20 cellular contexts compared by ENCODE assay signal in genomic region chr10:9097991-9098306, GRCh38.
A peak's percentile ranks its signal among the peaks of the same experiment; 100 is the strongest.
DNase-seq lines count a peak whose midpoint lies in the region; ATAC-seq and TF ChIP-seq lines count a peak whose summit lies in the region.
"Had no signal": no experiment of that assay in that cellular context is flagged by ENCODE, and none has a peak within 500 bp of the region (broad histone marks: within the 10 kb centered on the region; RNA-seq: fewer than 3 reads in every experiment).

No MANE protein-coding gene starts in this region.

- no peaks in the 10 kb centered on the region for H3K9me3 Mint-ChIP-seq in activated naive CD8-positive, alpha-beta T cell (ENCODE audit: low read depth)
- H3K9me3 Mint-ChIP-seq in activated naive CD8-positive, alpha-beta T cell treated with anti-CD3 and anti-CD28 coated beads for 36 hours: peaks cover 15% of the 10 kb centered on the region

- TF ChIP-seq CTCF in VCaP (conservative IDR thresholded peaks at IDR 0.05): no peak

- peaks cover 4% of the 10 kb centered on the region for H3K36me3 Mint-ChIP-seq in activated naive CD8-positive, alpha-beta T cell
- peaks cover 23% of the 10 kb centered on the region for H3K36me3 Mint-ChIP-seq in activated naive CD8-positive, alpha-beta T cell treated with anti-CD3 and anti-CD28 coated beads for 36 hours

- H3K27ac ChIP-seq in VCaP: peak overlapping the region; percentile 38; the same call in 1 of the 2 replicates
- H3K27ac ChIP-seq: GM23248, SJSA1 had no signal

- ATAC-seq in GM19463 (IDR thresholded peaks at IDR 0.05; ENCODE audit: unreplicated experiment): no peak
- ATAC-seq: GM12878, K562 had no signal

- H3K27ac Mint-ChIP-seq in activated naive CD8-positive, alpha-beta T cell: peak overlapping the region; percentile 62
- H3K27ac Mint-ChIP-seq in activated naive CD8-positive, alpha-beta T cell treated with anti-CD3 and anti-CD28 coated beads for 36 hours: no peak overlapping the region
- H3K27ac Mint-ChIP-seq: H9 had no signal

- no peak overlapping the region for H3K4me3 Mint-ChIP-seq in activated naive CD8-positive, alpha-beta T cell
- H3K4me3 Mint-ChIP-seq in activated naive CD8-positive, alpha-beta T cell treated with anti-CD3 and anti-CD28 coated beads for 36 hours: no peak overlapping the region
- H3K4me3 Mint-ChIP-seq: H9 had no signal

- peaks cover 44% of the 10 kb centered on the region for H3K4me1 Mint-ChIP-seq in activated naive CD8-positive, alpha-beta T cell (ENCODE audit: low read depth)
- H3K4me1 Mint-ChIP-seq in activated naive CD8-positive, alpha-beta T cell treated with anti-CD3 and anti-CD28 coated beads for 36 hours: peaks cover 28% of the 10 kb centered on the region

- no peak for DNase-seq in activated naive CD8-positive, alpha-beta T cell treated with anti-CD3 and anti-CD28 coated beads for 36 hours
- DNase-seq in iPS-NIHi7 (ENCODE audit: extremely low spot score) (peak; percentile 10), NCI-H146 treated with DMSO at 0.1 percent for 48 hours (lab: John Stamatoyannopoulos, UW; ENCODE audit: unreplicated experiment) (no peak)
- DNase-seq in activated CD4-positive, alpha-beta T cell treated with anti-CD3 and anti-CD28 coated beads, Interleukin-2, amount 50 U/mL, for 48 hours: no peak
- DNase-seq: Caco-2, EL, GDM1, GM23248, H9, NCI-H1694, NCI-H2227 treated with DMSO at 0.1 percent for 48 hours, NCI-H526 treated with DMSO at 0.1 percent for 48 hours, Right ventricle myocardium superior, RPMI8226 had no signal

- H3K27me3 Mint-ChIP-seq in activated naive CD8-positive, alpha-beta T cell: no peaks in the 10 kb centered on the region
- no peaks in the 10 kb centered on the region for H3K27me3 Mint-ChIP-seq in activated naive CD8-positive, alpha-beta T cell treated with anti-CD3 and anti-CD28 coated beads for 36 hours
